ENCODE assay signal across 9 cellular contexts in genomic region chr6:30689022-30689865, GRCh38. TPM values are rescaled to one million over a fixed set of nuclear protein-coding genes. Genes with fewer than 3 reads are reported as not detected.
DNase-seq lines count a peak whose midpoint lies in the region; ATAC-seq and TF ChIP-seq lines count a peak whose summit lies in the region.
"Had no signal": no experiment of that assay in that cellular context is flagged by ENCODE, and none has a peak within 500 bp of the region (broad histone marks: within the 10 kb centered on the region; RNA-seq: fewer than 3 reads in every experiment).

No MANE protein-coding gene starts in this region.

- intact Hi-C loops in CD14-positive monocyte (cut with micrococcal nuclease): no loop called here

- H3K27me3 Mint-ChIP-seq in CD14-positive monocyte (ENCODE audit: low read depth in 3 of 3): peaks cover 0 to 4% (median 0%) of the 10 kb centered on the region in 3 donors
- no peaks in the 10 kb centered on the region for H3K27me3 Mint-ChIP-seq in chondrocyte (ENCODE audit: low read depth)
- no peaks in the 10 kb centered on the region for H3K27me3 Mint-ChIP-seq in neural crest cell (ENCODE audit: low read depth)

- peak overlapping the region; percentile 93 to 99 (median 98) for H3K27ac Mint-ChIP-seq in CD14-positive monocyte
- H3K27ac Mint-ChIP-seq in chondrocyte (ENCODE audit: unreplicated experiment): peak overlapping the region; percentile 97
- peak overlapping the region; percentile 60 for H3K27ac Mint-ChIP-seq in neural crest cell (ENCODE audit: unreplicated experiment)

- H3K36me3 Mint-ChIP-seq in CD14-positive monocyte: peaks cover 10 to 13% of the 10 kb centered on the region in 2 donors
- peaks cover 14% of the 10 kb centered on the region for H3K36me3 Mint-ChIP-seq in chondrocyte (ENCODE audit: low read depth)
- H3K36me3 Mint-ChIP-seq in neural crest cell (ENCODE audit: low read depth): no peaks in the 10 kb centered on the region

- TF ChIP-seq CTCF in CD14-positive monocyte (IDR thresholded peaks at IDR 0.05) (no peak), chondrocyte (IDR thresholded peaks at IDR 0.05) (no peak), neural crest cell (conservative IDR thresholded peaks at IDR 0.05) (no peak)

- H3K9me3 Mint-ChIP-seq in CD14-positive monocyte (no peaks in the 10 kb centered on the region), chondrocyte (ENCODE audit: low read depth) (no peaks in the 10 kb centered on the region), neural crest cell (no peaks in the 10 kb centered on the region)

- H3K4me3 Mint-ChIP-seq in CD14-positive monocyte (peak overlapping the region; percentile 97 to 99), chondrocyte (ENCODE audit: unreplicated experiment) (peak overlapping the region; percentile 89), neural crest cell (peak overlapping the region; percentile 96)

- no peak for ATAC-seq in HG03565 (IDR thresholded peaks at IDR 0.05; ENCODE audit: unreplicated experiment)

- DNase-seq in CD14-positive monocyte (ENCODE audit: low spot score) (no peak), chondrocyte (ENCODE audit: low spot score) (peak; percentile 61), neural crest cell (ENCODE audit: low read depth, low spot score) (no peak), NCI-H524 (lab: John Stamatoyannopoulos, UW) (no peak), NCI-H345 (lab: John Stamatoyannopoulos, UW) (no peak), DMS79 (lab: John Stamatoyannopoulos, UW) (no peak)
- no peak for DNase-seq in Jurkat, Clone E6-1 (ENCODE audit: low read depth, low spot score)
- DNase-seq: activated naive CD4-positive, alpha-beta T cell had no signal

- H3K4me1 Mint-ChIP-seq in CD14-positive monocyte: peaks cover 48% of the 10 kb centered on the region
- peaks cover 51% of the 10 kb centered on the region for H3K4me1 Mint-ChIP-seq in chondrocyte (ENCODE audit: low read depth)
- H3K4me1 Mint-ChIP-seq in neural crest cell: peaks cover 65% of the 10 kb centered on the region

- peak overlapping the region; percentile 89 for H3K4me3 ChIP-seq in Jurkat, Clone E6-1 (ENCODE audit: low read length)

RNA-seq across cellular contexts. Expression of gene NRM, which starts 1.5 kb away (rescaled TPM):
- 10 to 100 TPM; 25.9 to 35.0 TPM for polyA plus RNA-seq in CD14-positive monocyte
- 75.0 TPM for polyA plus RNA-seq in Jurkat, Clone E6-1 (2012; ENCODE audit: insufficient read depth, insufficient read length)
- total RNA-seq in chondrocyte (18.6 to 26.3 TPM (median 20.0 TPM) in 3 replicates), neural crest cell (66.5 and 69.2 TPM in 2 replicates)

RNA-seq across cellular contexts. Expression of gene PPP1R18, which starts 2.8 kb away (rescaled TPM):
- polyA plus RNA-seq in CD14-positive monocyte: 10 to 100 TPM; 58.5 to 78.9 TPM
- polyA plus RNA-seq in Jurkat, Clone E6-1 (2012; ENCODE audit: insufficient read depth, insufficient read length): 130 TPM
- total RNA-seq in chondrocyte (99.9 to 171 TPM (median 165 TPM) in 3 replicates), neural crest cell (71.0 and 71.1 TPM in 2 replicates)

RNA-seq across cellular contexts. Expression of gene DHX16, which starts 16.4 kb away (rescaled TPM):
- 10 to 100 TPM; 16.4 to 19.0 TPM for polyA plus RNA-seq in CD14-positive monocyte
- 71.4 TPM for polyA plus RNA-seq in Jurkat, Clone E6-1 (2012; ENCODE audit: insufficient read depth, insufficient read length)
- total RNA-seq in chondrocyte (20.4 to 29.6 TPM (median 22.6 TPM) in 3 replicates), neural crest cell (30.3 and 31.3 TPM in 2 replicates)

RNA-seq across cellular contexts. Expression of gene MDC1, which starts 27.8 kb away (rescaled TPM):
- polyA plus RNA-seq in CD14-positive monocyte: under 1 TPM; 0.27 to 0.34 TPM
- 75.5 TPM for polyA plus RNA-seq in Jurkat, Clone E6-1 (2012; ENCODE audit: insufficient read depth, insufficient read length)
- total RNA-seq in chondrocyte (25.5 to 33.5 TPM (median 33.1 TPM) in 3 replicates), neural crest cell (104 and 107 TPM in 2 replicates)

RNA-seq across cellular contexts. Expression of gene TUBB, which starts 30.9 kb away (rescaled TPM):
- 10 to 100 TPM; 48.4 to 57.0 TPM for polyA plus RNA-seq in CD14-positive monocyte
- 2,432 TPM for polyA plus RNA-seq in Jurkat, Clone E6-1 (2012; ENCODE audit: insufficient read depth, insufficient read length)
- 681 to 975 TPM (median 692 TPM) in 3 replicates for total RNA-seq in chondrocyte
- total RNA-seq in neural crest cell: 1,986 and 2,086 TPM in 2 replicates
